Comparison of ENCODE assay signal across 8 cellular contexts in the genomic region with DNA sequence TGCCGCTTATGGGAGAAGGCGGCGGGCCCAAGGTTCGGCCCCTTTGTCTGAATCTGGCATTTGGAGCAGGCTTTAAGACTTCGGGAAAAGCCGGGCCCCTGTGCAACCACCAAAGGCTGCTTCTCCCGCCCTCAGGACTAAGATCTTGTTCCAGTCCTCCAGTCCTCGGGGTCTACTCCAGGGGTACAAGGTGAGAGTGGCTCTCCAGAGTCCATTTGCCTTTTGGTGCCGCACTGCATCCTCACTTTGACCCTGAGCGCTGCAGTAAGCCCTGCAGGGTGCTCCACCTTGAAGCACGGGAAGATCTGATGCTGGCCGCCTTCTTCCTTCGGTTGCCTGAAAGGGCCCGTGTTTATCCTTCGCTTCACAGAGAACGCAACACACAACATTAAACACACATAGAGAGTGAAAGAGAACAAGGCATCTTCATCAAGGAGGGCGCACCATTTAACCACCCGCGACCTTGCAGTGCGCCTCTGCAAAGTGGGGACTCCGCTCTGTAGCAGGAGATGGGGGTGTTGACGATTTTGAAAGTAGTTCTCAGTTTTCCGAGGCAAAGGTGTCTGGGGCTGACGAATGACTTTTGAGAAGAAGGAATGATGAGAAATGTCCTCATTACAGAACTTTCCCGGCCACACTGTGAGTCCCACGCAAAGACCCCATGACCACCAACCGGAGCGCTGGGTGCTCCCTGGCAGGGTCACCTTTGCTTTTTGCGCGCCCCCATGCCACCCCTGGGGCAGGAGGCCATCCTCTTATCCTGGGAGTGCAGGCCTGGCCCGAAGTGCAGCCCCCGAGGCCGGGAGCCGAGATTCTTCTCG. TPM values are rescaled to one million over a fixed set of nuclear protein-coding genes. Genes with fewer than 3 reads are reported as not detected.
A peak's percentile ranks its signal among the peaks of the same experiment; 100 is the strongest.
DNase-seq lines count a peak whose midpoint lies in the region; ATAC-seq, FAIRE-seq and TF ChIP-seq lines count a peak whose summit lies in the region.

No MANE protein-coding gene starts in this region.

- FAIRE-seq in H1 (lab: Jason Lieb, UNC): no peak

- H4K5ac ChIP-seq in H1 (ENCODE audit: insufficient read length, low read depth, low read length): no peak overlapping the region

- H3K4me3 ChIP-seq in BJ (ENCODE audit: low read depth, low read length) (peak overlapping the region; percentile 68), LNCaP clone FGC (ENCODE audit: low read depth, low read length) (peak overlapping the region; percentile 57), H1 (ENCODE audit: extremely low read depth in 1 of 4, insufficient read depth in 2 of 4, low read depth in 3 of 4, low read length in 4 of 4) (peak overlapping the region in 2 of 4 experiments; percentile 6 to 65; a peak in 2 of 8 replicates), neutrophil (ENCODE audit: low read depth in 1 of 2, low read length in 1 of 2) (peak overlapping the region; percentile 78 to 80)
- H3K4me3 ChIP-seq in effector memory CD4-positive, alpha-beta T cell (ENCODE audit: insufficient read depth, low read depth, low read length, poor library complexity, severe bottlenecking): no peak overlapping the region

- H3K79me2 ChIP-seq in H1 (ENCODE audit: control insufficient read depth in 1 of 2, insufficient read depth in 2 of 2, low read length in 2 of 2): no peaks in the 10 kb centered on the region

- no peak overlapping the region for H3K23ac ChIP-seq in H1 (ENCODE audit: insufficient read length)

- no peak overlapping the region for H2BK12ac ChIP-seq in H1 (ENCODE audit: low read depth, low read length)

- peak overlapping the region; percentile 70 to 88 for H3K4me2 ChIP-seq in H1 (ENCODE audit: insufficient read depth in 1 of 2, low read depth in 2 of 2, low read length in 2 of 2)

- no peak for DNase-seq in BJ (ENCODE audit: low read depth)
- no peak for DNase-seq in LNCaP clone FGC (ENCODE audit: low read depth)
- DNase-seq in H1 (ENCODE audit: low read depth in 1 of 2, low spot score in 2 of 2): no peak
- no peak for DNase-seq in 8988T
- no peak for DNase-seq in effector memory CD4-positive, alpha-beta T cell
- DNase-seq in AG08395 (ENCODE audit: low spot score): no peak

- no peak overlapping the region for H3K56ac ChIP-seq in H1 (replicated peaks; ENCODE audit: insufficient read length, low read depth, low read length)

- TF ChIP-seq POLR2A in H1 (IDR thresholded peaks at IDR 0.05; ENCODE audit: control extremely low read depth in 1 of 2, low read depth in 2 of 2, low read length in 2 of 2): no peak

- H4K8ac ChIP-seq in H1 (ENCODE audit: extremely low read depth, insufficient read depth, low read length): peak overlapping the region; percentile 15; the same call in 1 of the 2 replicates

- H3K18ac ChIP-seq in H1 (ENCODE audit: extremely low read depth, low read length): no peak overlapping the region

- H3K27me3 ChIP-seq in BJ (ENCODE audit: control insufficient read depth, insufficient read depth, low read length) (no peaks in the 10 kb centered on the region; the same call in 1 of the 2 replicates), H1 (replicated peaks in 1 of 4; ENCODE audit: control insufficient read depth in 3 of 4, extremely low read depth in 1 of 4, insufficient read depth in 3 of 4, low read length in 3 of 4) (peaks cover 52 to 66% (median 63%) of the 10 kb centered on the region in 4 experiments), neutrophil (peaks cover 32% of the 10 kb centered on the region)
- H3K27me3 ChIP-seq in effector memory CD4-positive, alpha-beta T cell (replicated peaks; ENCODE audit: control insufficient read depth, insufficient read depth, low read length, poor library complexity, severe bottlenecking): no peaks in the 10 kb centered on the region

- no peak overlapping the region for H2BK15ac ChIP-seq in H1 (ENCODE audit: low read length)

- H3K27ac ChIP-seq in H1 (ENCODE audit: low read depth, low read length) (no peak overlapping the region), neutrophil (no peak overlapping the region)
- H3K27ac ChIP-seq in effector memory CD4-positive, alpha-beta T cell (ENCODE audit: insufficient read depth, low read length, poor library complexity, severe bottlenecking): no peak overlapping the region

- H2BK5ac ChIP-seq in H1 (ENCODE audit: low read depth, low read length): no peak overlapping the region

- CTCF ChIA-PET in BJ (lab: Yijun Ruan, JAX) (interaction anchor here (0.5 to 1.3 kb wide), 3 partner anchors 9 to 503 kb away, joined by 3 to 4 read pairs (median 4); no protein-coding TSS in a partner anchor), H1 (lab: Charles Lee; ENCODE audit: partially characterized antibody) (interaction anchor here (1.0 to 1.1 kb wide), 2 partner anchors 15 to 31 kb away, joined by 3 read pairs; no protein-coding TSS in a partner anchor)

- H3K9me3 ChIP-seq in H1 (ENCODE audit: insufficient read depth in 2 of 2, low read depth in 1 of 2, low read length in 1 of 2): no peaks in the 10 kb centered on the region
- no peaks in the 10 kb centered on the region for H3K9me3 ChIP-seq in neutrophil
- no peaks in the 10 kb centered on the region for H3K9me3 ChIP-seq in effector memory CD4-positive, alpha-beta T cell (ENCODE audit: control insufficient read depth, low read length)

- H2AK5ac ChIP-seq in H1 (ENCODE audit: low read depth, low read length): no peak overlapping the region

- no peaks in the 10 kb centered on the region for H4K20me1 ChIP-seq in H1 (replicated peaks in 1 of 2; ENCODE audit: control insufficient read depth in 1 of 2, insufficient read depth in 2 of 2, low read length in 2 of 2)

- H3K36me3 ChIP-seq in BJ (ENCODE audit: control insufficient read depth, insufficient read depth, low read length): no peaks in the 10 kb centered on the region
- H3K36me3 ChIP-seq in H1 (ENCODE audit: control insufficient read depth in 2 of 4, insufficient read depth in 4 of 4, low read length in 3 of 4): peaks cover 0 to 8% (median 0%) of the 10 kb centered on the region in 4 experiments; a peak in 1 of 8 replicates
- no peaks in the 10 kb centered on the region for H3K36me3 ChIP-seq in neutrophil
- H3K36me3 ChIP-seq in effector memory CD4-positive, alpha-beta T cell (ENCODE audit: control insufficient read depth, insufficient read depth, low read length): no peaks in the 10 kb centered on the region

- no peak overlapping the region for H2BK120ac ChIP-seq in H1 (replicated peaks; ENCODE audit: low read depth, low read length)

- TF ChIP-seq RAD21 in H1 (IDR thresholded peaks at IDR 0.05 in 1 of 2, conservative IDR thresholded peaks at IDR 0.05 in 1 of 2; ENCODE audit: low read depth in 2 of 2, low read length in 2 of 2): no peak

- ATAC-seq in GM18511 (IDR thresholded peaks at IDR 0.05; ENCODE audit: unreplicated experiment): no peak

- H3K14ac ChIP-seq in H1 (ENCODE audit: insufficient read length): no peak overlapping the region

- no peaks in the 10 kb centered on the region for H3K79me1 ChIP-seq in H1 (ENCODE audit: low read depth, low read length)

- WGBS in H1 (ENCODE audit: extremely low coverage in 1 of 2, insufficient coverage in 1 of 2, insufficient read length in 1 of 2, insufficient replicate concordance in 2 of 2, low coverage in 1 of 2, low lambda C conversion rate in 2 of 2, missing lambda C conversion rate in 1 of 2), 2 experiments: 57% methylated on average over 35 of the region's 35 CpGs; no CpG with 5 or more reads in 1 of the 2 experiments

- TF ChIP-seq CTCF in BJ (IDR thresholded peaks at IDR 0.05; ENCODE audit: insufficient read depth, low read depth, low read length): no peak
- no peak for TF ChIP-seq CTCF in LNCaP clone FGC (IDR thresholded peaks at IDR 0.05; ENCODE audit: control insufficient read depth, extremely low read depth, insufficient read depth)
- no peak for TF ChIP-seq CTCF in H1 (IDR thresholded peaks at IDR 0.05; ENCODE audit: control extremely low read depth in 1 of 3, insufficient read depth in 1 of 3, low read depth in 1 of 3, low read length in 3 of 3)
- TF ChIP-seq CTCF in neutrophil (IDR thresholded peaks at IDR 0.05): no peak

- H4K91ac ChIP-seq in H1 (replicated peaks; ENCODE audit: insufficient read length, low read length): no peak overlapping the region

- POLR2A ChIA-PET in BJ (lab: Charles Lee): interaction anchor here (0.6 kb wide), 1 partner anchor 40 kb away, joined by 14 read pairs; no protein-coding TSS in a partner anchor
- POLR2A ChIA-PET in H1 (lab: Charles Lee; ENCODE audit: partially characterized antibody): interaction anchor here (0.7 kb wide), 1 partner anchor 24 kb away, joined by 3 read pairs; no protein-coding TSS in a partner anchor

- H2AFZ ChIP-seq in H1 (ENCODE audit: low read length): peak overlapping the region; percentile 2; the same call in 1 of the 2 replicates

- no peak overlapping the region for H3K4ac ChIP-seq in H1 (replicated peaks; ENCODE audit: insufficient read length, low read depth, low read length)

- H3K4me1 ChIP-seq in H1 (replicated peaks in 1 of 4; ENCODE audit: control insufficient read depth in 3 of 4, insufficient read depth in 4 of 4, low read length in 3 of 4): peaks cover 0 to 24% (median 10%) of the 10 kb centered on the region in 4 experiments; a peak in 5 of 7 replicates
- H3K4me1 ChIP-seq in neutrophil (ENCODE audit: control insufficient read depth in 1 of 2, insufficient read depth in 1 of 2, low read depth in 1 of 2, low read length in 1 of 2): peaks cover 9 to 14% of the 10 kb centered on the region in 2 experiments
- H3K4me1 ChIP-seq in effector memory CD4-positive, alpha-beta T cell (ENCODE audit: control insufficient read depth, insufficient read depth, low read length, poor library complexity, severe bottlenecking): peaks cover 6% of the 10 kb centered on the region

- H2BK20ac ChIP-seq in H1 (ENCODE audit: low read length): no peak overlapping the region

- no peak for TF ChIP-seq EP300 in H1 (IDR thresholded peaks at IDR 0.05; ENCODE audit: borderline replicate concordance in 1 of 2, low read depth in 2 of 2, low read length in 2 of 2)

- peaks cover 10% of the 10 kb centered on the region; the same call in 1 of the 2 replicates for H3K23me2 ChIP-seq in H1 (ENCODE audit: low read depth, low read length)

- H3K9ac ChIP-seq in H1 (replicated peaks in 1 of 4; ENCODE audit: extremely low read depth in 1 of 4, low read depth in 3 of 4, low read length in 3 of 4): peak overlapping the region in 1 of 4 experiments; percentile 12; a peak in 1 of 7 replicates

RNA-seq across cellular contexts. Expression of gene PIGZ, which starts 1.0 kb away (rescaled TPM):
- 3.8 and 7.0 TPM in 2 replicates for polyA plus RNA-seq in BJ (2011; rRNA removed)
- 2.3 TPM in 2 replicates for polyA minus RNA-seq in BJ (2011; rRNA and poly(A)+ RNA removed)
- not detected in 2 replicates for total RNA-seq in H1 (2021; fragmentation: NEBNext Ultra II Directional; extraction: Animal tissue kit (Norgen Biotek cat#: 25700))
- polyA plus RNA-seq in H1 (2011; rRNA removed): 0.32 and 0.57 TPM in 2 replicates
- 0.30 TPM for polyA plus RNA-seq in H1 (2011; cell fraction: cytosol; rRNA removed)
- polyA plus RNA-seq in H1 (2011; cell fraction: nucleus; rRNA removed): 0.83 TPM
- 0.51 to 0.74 TPM (median 0.63 TPM) in 4 replicates for polyA plus RNA-seq in H1 (2012, experiment 1 of 2)
- 0.26 TPM for polyA plus RNA-seq in H1 (2012, experiment 2 of 2)
- polyA plus RNA-seq in H1 (2013, experiment 1 of 2): 0.22 TPM
- polyA plus RNA-seq in H1 (2013, experiment 2 of 2): 0.15 TPM
- 0.10 and 1.1 TPM in 2 replicates for polyA minus RNA-seq in H1 (2011; rRNA and poly(A)+ RNA removed)
- 0.37 TPM for polyA minus RNA-seq in H1 (2011; cell fraction: cytosol; rRNA and poly(A)+ RNA removed)
- polyA minus RNA-seq in H1 (2011; cell fraction: nucleus; rRNA and poly(A)+ RNA removed): not detected

RNA-seq across cellular contexts. Expression of gene NCBP2, which starts 25.3 kb away (rescaled TPM):
- polyA plus RNA-seq in BJ (2011; rRNA removed) (39.9 and 58.6 TPM in 2 replicates), H1 (2011; rRNA removed) (34.1 and 35.4 TPM in 2 replicates)
- polyA minus RNA-seq in BJ (2011; rRNA and poly(A)+ RNA removed): 18.5 and 21.8 TPM in 2 replicates
- total RNA-seq in H1 (2021; fragmentation: NEBNext Ultra II Directional; extraction: Animal tissue kit (Norgen Biotek cat#: 25700)): 96.7 and 100 TPM in 2 replicates
- polyA plus RNA-seq in H1 (2011; cell fraction: cytosol; rRNA removed): 78.7 TPM
- 17.6 TPM for polyA plus RNA-seq in H1 (2011; cell fraction: nucleus; rRNA removed)
- polyA plus RNA-seq in H1 (2012, experiment 1 of 2): 73.1 to 107 TPM (median 85.0 TPM) in 4 replicates
- polyA plus RNA-seq in H1 (2012, experiment 2 of 2): 12.1 TPM
- 60.4 TPM for polyA plus RNA-seq in H1 (2013, experiment 1 of 2)
- polyA plus RNA-seq in H1 (2013, experiment 2 of 2): 59.2 TPM
- 29.7 and 40.0 TPM in 2 replicates for polyA minus RNA-seq in H1 (2011; rRNA and poly(A)+ RNA removed)
- 23.6 TPM for polyA minus RNA-seq in H1 (2011; cell fraction: cytosol; rRNA and poly(A)+ RNA removed)
- 23.0 TPM for polyA minus RNA-seq in H1 (2011; cell fraction: nucleus; rRNA and poly(A)+ RNA removed)
